Comparison of ENCODE assay signal across 7 cellular contexts in the genomic region with DNA sequence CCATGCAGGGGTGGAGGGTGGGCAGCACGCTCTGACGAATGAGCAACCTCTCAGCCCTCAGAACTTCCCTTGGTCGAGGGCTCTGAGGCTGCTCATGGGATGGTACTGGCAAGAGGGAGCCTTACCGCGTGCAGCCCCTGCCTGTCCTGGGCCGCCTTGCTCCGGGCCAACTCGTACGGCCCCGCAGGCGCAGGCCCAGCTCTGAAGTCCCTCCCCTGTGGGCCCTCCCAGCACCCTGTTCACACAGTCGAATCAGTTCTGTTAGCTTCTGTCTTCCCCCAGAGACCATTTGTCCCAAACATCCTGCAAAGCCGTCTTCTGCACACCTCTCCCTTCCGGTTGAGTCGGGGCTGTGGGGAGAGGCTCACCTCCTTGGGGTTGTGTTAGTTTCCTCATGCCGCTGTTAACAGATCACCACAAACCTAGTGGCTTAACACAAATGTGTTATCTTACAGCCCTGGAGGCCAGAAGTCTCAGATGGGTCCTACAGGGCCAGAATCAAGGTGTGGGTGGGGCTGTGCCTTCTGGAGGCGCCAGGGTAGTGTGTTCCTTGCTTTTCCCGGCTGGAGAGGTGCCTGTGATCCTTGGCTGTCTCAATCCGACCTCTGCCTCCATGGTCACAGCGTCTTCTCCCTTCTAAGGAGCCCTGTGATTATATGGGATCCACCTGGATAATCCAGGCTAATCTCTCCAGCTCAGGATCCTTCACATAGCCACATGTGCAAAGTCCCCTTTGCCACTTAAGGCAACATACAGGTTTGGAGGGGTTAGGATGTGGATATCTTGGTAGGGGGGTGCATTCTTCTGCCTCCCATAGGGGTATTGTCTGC. TPM values are rescaled to one million over a fixed set of nuclear protein-coding genes. Genes with fewer than 3 reads are reported as not detected.
DNase-seq lines count a peak whose midpoint lies in the region; ATAC-seq and TF ChIP-seq lines count a peak whose summit lies in the region.

No MANE protein-coding gene starts in this region.

- H3K79me1 ChIP-seq in neuronal stem cell (ENCODE audit: low read depth, low read length) = no peaks in the 10 kb centered on the region

- peaks cover 35% of the 10 kb centered on the region for H3K4me1 Mint-ChIP-seq in activated CD4-positive, alpha-beta memory T cell treated with anti-CD3 and anti-CD28 coated beads, Interleukin-2, amount 10 ng/mL, durations not matched to agents 7 days and 5 days

- peak overlapping the region; percentile 87 for H3K4me3 Mint-ChIP-seq in activated CD4-positive, alpha-beta memory T cell treated with anti-CD3 and anti-CD28 coated beads, Interleukin-2, amount 10 ng/mL, durations not matched to agents 7 days and 5 days

- no peak for TF ChIP-seq CTCF in epithelial cell of proximal tubule (conservative IDR thresholded peaks at IDR 0.05; ENCODE audit: low read depth, low read length)

- H2BK120ac ChIP-seq in neuronal stem cell (ENCODE audit: low read depth, low read length) = peak overlapping the region; percentile 74

- no peak overlapping the region for H3K14ac ChIP-seq in neuronal stem cell (ENCODE audit: low read length)

- peak overlapping the region; percentile 29 for H3K23ac ChIP-seq in neuronal stem cell (ENCODE audit: low read depth, low read length, poor library complexity)

- H4K8ac ChIP-seq in neuronal stem cell (ENCODE audit: low read depth, low read length) = peak overlapping the region; percentile 100

- CTCF ChIA-PET in activated CD4-positive, alpha-beta memory T cell treated with anti-CD3 and anti-CD28 coated beads, Interleukin-2, amount 10 ng/mL, durations not matched to agents 7 days and 5 days (lab: Charles Lee) = interaction anchor here (0.5 to 1.6 kb wide), 5 partner anchors 8 to 222 kb away, joined by 3 to 5 read pairs (median 3); a partner anchor contains a TSS

- no CpG with 5 or more reads among the region's 20 CpGs for WGBS in neuronal stem cell (ENCODE audit: extremely low coverage in 2 of 2, insufficient read length in 2 of 2, insufficient replicate concordance in 1 of 2), 2 donors

- peak overlapping the region; percentile 73 for H2AK5ac ChIP-seq in neuronal stem cell (ENCODE audit: low read depth, low read length)

- peak overlapping the region; percentile 87 for H2BK5ac ChIP-seq in neuronal stem cell (ENCODE audit: low read length)

- H3K36me3 ChIP-seq in neuronal stem cell (replicated peaks in 1 of 2; ENCODE audit: control insufficient read depth in 2 of 2, insufficient read depth in 2 of 2, low read length in 2 of 2) = no peaks in the 10 kb centered on the region

- peak overlapping the region; percentile 87 for H3K27ac Mint-ChIP-seq in activated CD4-positive, alpha-beta memory T cell treated with anti-CD3 and anti-CD28 coated beads, Interleukin-2, amount 10 ng/mL, durations not matched to agents 7 days and 5 days

- ATAC-seq in GM19023 (IDR thresholded peaks at IDR 0.05; ENCODE audit: unreplicated experiment) = peak; percentile 52
- peak; percentile 61 for ATAC-seq in HG03432 (IDR thresholded peaks at IDR 0.05; ENCODE audit: unreplicated experiment)

- no peaks in the 10 kb centered on the region for H3K9me3 Mint-ChIP-seq in activated CD4-positive, alpha-beta memory T cell treated with anti-CD3 and anti-CD28 coated beads, Interleukin-2, amount 10 ng/mL, durations not matched to agents 7 days and 5 days

- H3K9ac ChIP-seq in neuronal stem cell (ENCODE audit: low read depth, low read length, poor library complexity) = peak overlapping the region; percentile 71

- peaks cover 0 to 3% of the 10 kb centered on the region in 2 donors for H3K9me3 ChIP-seq in neuronal stem cell (replicated peaks in 1 of 2; ENCODE audit: control insufficient read depth in 2 of 2, insufficient read depth in 1 of 2, low read depth in 1 of 2, low read length in 2 of 2)

- peaks cover 0 to 60% (median 10%) of the 10 kb centered on the region in 3 experiments for H3K27me3 ChIP-seq in neuronal stem cell (ENCODE audit: control insufficient read depth in 3 of 3, insufficient read depth in 3 of 3, low read depth in 1 of 3, low read length in 3 of 3)

- peaks cover 3% of the 10 kb centered on the region for H3K36me3 Mint-ChIP-seq in activated CD4-positive, alpha-beta memory T cell treated with anti-CD3 and anti-CD28 coated beads, Interleukin-2, amount 10 ng/mL, durations not matched to agents 7 days and 5 days (ENCODE audit: low read depth)

- H3K4me3 ChIP-seq in epithelial cell of proximal tubule (ENCODE audit: low read depth, low read length) (peak overlapping the region; percentile 21), neuronal stem cell (ENCODE audit: low read length in 2 of 2) (peak overlapping the region; percentile 7 to 22)

- DNase-seq in activated CD4-positive, alpha-beta memory T cell treated with anti-CD3 and anti-CD28 coated beads, Interleukin-2, amount 10 ng/mL, durations not matched to agents 7 days and 5 days = peak; percentile 77
- DNase-seq in epithelial cell of proximal tubule (ENCODE audit: low read depth) = no peak
- no peak for DNase-seq in neuronal stem cell (ENCODE audit: low spot score)
- DNase-seq in cerebellar cortex (ENCODE audit: low spot score) = no peak
- DNase-seq in cerebellar nuclear complex (lab: John Stamatoyannopoulos, UW) = no peak

- H3K27me3 Mint-ChIP-seq in activated CD4-positive, alpha-beta memory T cell treated with anti-CD3 and anti-CD28 coated beads, Interleukin-2, amount 10 ng/mL, durations not matched to agents 7 days and 5 days = peaks cover 8% of the 10 kb centered on the region

- peak overlapping the region; percentile 93 for H3K4ac ChIP-seq in neuronal stem cell (ENCODE audit: low read length)

- H3K27ac ChIP-seq in neuronal stem cell (replicated peaks; ENCODE audit: low read length) = peak overlapping the region; percentile 23

- H4K91ac ChIP-seq in neuronal stem cell (ENCODE audit: low read depth, low read length, poor library complexity) = peak overlapping the region; percentile 11

- H2BK12ac ChIP-seq in neuronal stem cell (ENCODE audit: low read length) = no peak overlapping the region

- H3K4me1 ChIP-seq in neuronal stem cell (ENCODE audit: control insufficient read depth in 2 of 2, insufficient read depth in 1 of 2, low read depth in 1 of 2, low read length in 2 of 2) = peaks cover 0 to 13% of the 10 kb centered on the region in 2 donors

- POLR2A ChIA-PET in activated CD4-positive, alpha-beta memory T cell treated with anti-CD3 and anti-CD28 coated beads, Interleukin-2, amount 10 ng/mL, durations not matched to agents 7 days and 5 days (lab: Charles Lee) = interaction anchor here (0.7 to 1.3 kb wide), 11 partner anchors 8 to 258 kb away, joined by 3 to 9 read pairs (median 4); a partner anchor contains a TSS

- H2BK15ac ChIP-seq in neuronal stem cell (ENCODE audit: low read length) = peak overlapping the region; percentile 57

- H2AFZ ChIP-seq in neuronal stem cell (ENCODE audit: low read length) = peak overlapping the region; percentile 89

- H3K18ac ChIP-seq in neuronal stem cell (ENCODE audit: low read length) = peak overlapping the region; percentile 99

- peak overlapping the region; percentile 68 for H3K4me2 ChIP-seq in neuronal stem cell (ENCODE audit: insufficient read depth, low read length, poor library complexity, severe bottlenecking)

RNA-seq across cellular contexts. Expression of a gene that starts 0.9 kb away (rescaled TPM):
- 10 to 100 TPM; 11.6 to 12.9 TPM for total RNA-seq in activated CD4-positive, alpha-beta memory T cell treated with anti-CD3 and anti-CD28 coated beads, Interleukin-2, amount 10 ng/mL, durations not matched to agents 7 days and 5 days
- total RNA-seq in epithelial cell of proximal tubule = 1.4 and 2.5 TPM in 2 replicates
- 11.0 TPM for polyA plus RNA-seq in neuronal stem cell (2013, experiment 1 of 2)
- polyA plus RNA-seq in neuronal stem cell (2013, experiment 2 of 2) = 11.1 TPM

RNA-seq across cellular contexts. Expression of a gene that starts 52.9 kb away (rescaled TPM):
- total RNA-seq in activated CD4-positive, alpha-beta memory T cell treated with anti-CD3 and anti-CD28 coated beads, Interleukin-2, amount 10 ng/mL, durations not matched to agents 7 days and 5 days = 100 to 1,000 TPM; 221 to 230 TPM
- 86.3 and 159 TPM in 2 replicates for total RNA-seq in epithelial cell of proximal tubule
- 313 TPM for polyA plus RNA-seq in neuronal stem cell (2013, experiment 1 of 2)
- 313 TPM for polyA plus RNA-seq in neuronal stem cell (2013, experiment 2 of 2)
